8 cellular contexts compared by ENCODE assay signal in the genomic region with DNA sequence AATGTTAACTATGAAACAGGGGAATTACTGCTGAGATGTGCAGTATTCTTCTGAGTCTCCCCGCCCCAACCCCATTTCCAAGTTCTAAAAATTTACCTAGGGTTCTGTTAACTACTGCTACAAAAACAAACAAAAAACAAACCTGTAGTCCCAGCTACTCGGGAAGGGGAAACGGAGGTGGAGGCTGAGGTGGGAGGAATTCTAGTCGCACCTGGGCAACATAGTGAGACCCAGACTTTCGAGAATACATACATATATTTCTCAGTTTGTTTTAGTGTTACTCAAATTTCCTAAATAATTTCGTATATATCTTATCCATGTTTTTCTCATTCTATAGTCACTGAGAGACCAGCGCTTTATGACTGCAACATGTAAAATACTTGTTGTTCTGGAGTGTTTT. TPM values are rescaled to one million over a fixed set of nuclear protein-coding genes. Genes with fewer than 3 reads are reported as not detected.
DNase-seq lines count a peak whose midpoint lies in the region; ATAC-seq and TF ChIP-seq lines count a peak whose summit lies in the region.

No MANE protein-coding gene starts in this region.

- H3K4me1 ChIP-seq in adrenal gland (replicated peaks in 1 of 2) (peaks cover 10 to 40% of the 10 kb centered on the region in 2 donors), liver (ENCODE audit: control insufficient read depth in 4 of 4, insufficient read depth in 4 of 4, low read length in 3 of 4) (peaks cover 9 to 29% (median 21%) of the 10 kb centered on the region in 4 donors), thymus (ENCODE audit: control insufficient read depth, insufficient read depth, low read length) (peaks cover 3% of the 10 kb centered on the region)

- H3K36me3 ChIP-seq in adrenal gland (replicated peaks in 1 of 2) (no peaks in the 10 kb centered on the region), liver (ENCODE audit: control insufficient read depth in 4 of 4, insufficient read depth in 3 of 4, low read depth in 1 of 4, low read length in 3 of 4) (no peaks in the 10 kb centered on the region), thymus (ENCODE audit: control insufficient read depth, insufficient read depth) (no peaks in the 10 kb centered on the region)

- ATAC-seq in GM19023 (IDR thresholded peaks at IDR 0.05; ENCODE audit: unreplicated experiment): no peak

- no peak for DNase-seq in activated CD4-positive, alpha-beta T cell treated with anti-CD3 and anti-CD28 coated beads, Interleukin-2, amount 10 ng/mL, durations not matched to agents 24 days and 14 days
- DNase-seq in activated CD4-positive, alpha-beta T cell treated with anti-CD3 and anti-CD28 coated beads, Interleukin-2, amount 50 U/mL, for 48 hours: no peak
- no peak for DNase-seq in adrenal gland
- no peak for DNase-seq in NCI-H1048 (lab: John Stamatoyannopoulos, UW)
- no peak for DNase-seq in ecto neural progenitor cell (ENCODE audit: low spot score)

- no peak for TF ChIP-seq RAD21 in liver (IDR thresholded peaks at IDR 0.05)

- TF ChIP-seq CTCF in adrenal gland (IDR thresholded peaks at IDR 0.05) (no peak), liver (IDR thresholded peaks at IDR 0.05; ENCODE audit: low read depth, low read length, missing input control) (no peak)

- H3K27ac ChIP-seq in adrenal gland (peak overlapping the region in 3 of 5 donors; percentile 92 to 99 (median 97)), liver (ENCODE audit: low read depth in 1 of 2, low read length in 2 of 2) (peak overlapping the region in 1 of 2 donors; percentile 94), thymus (ENCODE audit: low read depth) (no peak overlapping the region)

- H3K9me3 Mint-ChIP-seq in activated CD4-positive, alpha-beta T cell treated with anti-CD3 and anti-CD28 coated beads, Interleukin-2, amount 10 ng/mL, durations not matched to agents 24 days and 14 days: no peaks in the 10 kb centered on the region

- peaks cover 7% of the 10 kb centered on the region for H3K36me3 Mint-ChIP-seq in activated CD4-positive, alpha-beta T cell treated with anti-CD3 and anti-CD28 coated beads, Interleukin-2, amount 10 ng/mL, durations not matched to agents 24 days and 14 days (ENCODE audit: low read depth)

- H3K4me3 Mint-ChIP-seq in activated CD4-positive, alpha-beta T cell treated with anti-CD3 and anti-CD28 coated beads, Interleukin-2, amount 10 ng/mL, durations not matched to agents 24 days and 14 days: peak overlapping the region; percentile 99

- intact Hi-C loops in activated CD4-positive, alpha-beta T cell treated with anti-CD3 and anti-CD28 coated beads, Interleukin-2, amount 10 ng/mL, durations not matched to agents 24 days and 14 days (cut with micrococcal nuclease): loop anchor here (2.0 to 10.0 kb wide), 5 partner anchors 37 to 350 kb away; a partner anchor contains a TSS
- intact Hi-C loops in adrenal gland (cut with DNase I): no loop called here

- H3K27ac Mint-ChIP-seq in activated CD4-positive, alpha-beta T cell treated with anti-CD3 and anti-CD28 coated beads, Interleukin-2, amount 10 ng/mL, durations not matched to agents 24 days and 14 days: peak overlapping the region; percentile 99

- 30 to 36% (median 32%) methylated on average over 7 of the region's 7 CpGs for WGBS in adrenal gland, 4 donors
- WGBS in liver: 25% methylated on average over 7 of the region's 7 CpGs
- 63% methylated on average over 7 of the region's 7 CpGs for WGBS in thymus

- H3K27me3 Mint-ChIP-seq in activated CD4-positive, alpha-beta T cell treated with anti-CD3 and anti-CD28 coated beads, Interleukin-2, amount 10 ng/mL, durations not matched to agents 24 days and 14 days: peaks cover 2% of the 10 kb centered on the region

- H3K9me3 ChIP-seq in adrenal gland (replicated peaks in 1 of 3): no peaks in the 10 kb centered on the region
- H3K9me3 ChIP-seq in liver (ENCODE audit: control insufficient read depth in 4 of 4, low read length in 3 of 4): no peaks in the 10 kb centered on the region
- H3K9me3 ChIP-seq in thymus (ENCODE audit: control insufficient read depth): no peaks in the 10 kb centered on the region

- H3K4me1 Mint-ChIP-seq in activated CD4-positive, alpha-beta T cell treated with anti-CD3 and anti-CD28 coated beads, Interleukin-2, amount 10 ng/mL, durations not matched to agents 24 days and 14 days: peaks cover 30% of the 10 kb centered on the region

- H3K4me3 ChIP-seq in adrenal gland: peak overlapping the region in 3 of 4 donors; percentile 76 to 99 (median 87)
- H3K4me3 ChIP-seq in liver (ENCODE audit: low read depth in 1 of 3, low read length in 3 of 3): peak overlapping the region; percentile 71 to 92 (median 82)
- peak overlapping the region; percentile 85 for H3K4me3 ChIP-seq in thymus (ENCODE audit: low read length)

- H3K27me3 ChIP-seq in adrenal gland (no peaks in the 10 kb centered on the region), liver (ENCODE audit: control insufficient read depth in 4 of 4, insufficient read depth in 4 of 4, low read length in 3 of 4) (no peaks in the 10 kb centered on the region), thymus (ENCODE audit: control insufficient read depth, insufficient read depth) (no peaks in the 10 kb centered on the region)

- no peak for TF ChIP-seq POLR2A in adrenal gland (IDR thresholded peaks at IDR 0.05)

- H3K9ac ChIP-seq in liver (ENCODE audit: low read depth in 1 of 2, low read length in 2 of 2): peak overlapping the region; percentile 87 to 93

TF ChIP-seq in liver, 16 proteins besides CTCF, POLR2A, EP300 and RAD21:
- TF ChIP-seq, protein P1, sequence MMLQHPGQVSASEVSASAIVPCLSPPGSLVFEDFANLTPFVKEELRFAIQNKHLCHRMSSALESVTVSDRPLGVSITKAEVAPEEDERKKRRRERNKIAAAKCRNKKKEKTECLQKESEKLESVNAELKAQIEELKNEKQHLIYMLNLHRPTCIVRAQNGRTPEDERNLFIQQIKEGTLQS (IDR thresholded peaks at IDR 0.05): no peak
- no peak for TF ChIP-seq YY1 (IDR thresholded peaks at IDR 0.05)
- TF ChIP-seq NR2F2 (IDR thresholded peaks at IDR 0.05): no peak
- TF ChIP-seq EGR1 (IDR thresholded peaks at IDR 0.05; ENCODE audit: low read depth in 2 of 2): no peak
- no peak for TF ChIP-seq FOXA2 (IDR thresholded peaks at IDR 0.05)

RNA-seq across cellular contexts. Expression of a gene that starts 1.0 kb away (rescaled TPM):
- 16.9 and 22.2 TPM in 2 replicates for total RNA-seq in activated CD4-positive, alpha-beta T cell treated with anti-CD3 and anti-CD28 coated beads, Interleukin-2, amount 10 ng/mL, durations not matched to agents 24 days and 14 days
- total RNA-seq in adrenal gland (10 to 100 TPM; 22.8 to 45.8 (median 33.8) TPM), liver (10 to 100 TPM; 10.3 to 18.0 TPM)
- polyA plus RNA-seq in adrenal gland (10 to 100 TPM in 1 of 3 donors, 1 to 10 TPM in 2; 6.5 to 32.5 (median 7.6) TPM), liver (1 to 10 TPM; 4.0 TPM), thymus (13.0 TPM)
